19 cellular contexts compared by ENCODE assay signal in the genomic region with DNA sequence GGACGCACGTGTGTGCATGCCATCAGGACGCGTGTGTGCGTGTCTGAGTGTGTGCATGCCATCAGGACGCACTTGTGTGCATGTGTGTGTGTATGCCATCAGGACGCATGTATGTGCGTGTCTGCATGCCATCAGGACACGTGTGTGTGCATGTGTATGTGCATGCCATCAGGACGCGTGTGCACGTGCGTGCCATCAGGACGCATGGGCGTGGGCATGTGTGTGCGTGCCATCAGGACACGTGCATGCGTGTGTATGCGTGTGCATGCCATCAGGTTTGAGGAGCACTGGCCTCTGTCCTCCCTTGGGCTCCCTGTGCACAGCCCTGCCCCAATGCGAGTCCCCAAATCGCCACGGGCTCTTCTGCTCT. TPM values are rescaled to one million over a fixed set of nuclear protein-coding genes. Genes with fewer than 3 reads are reported as not detected.
DNase-seq lines count a peak whose midpoint lies in the region; ATAC-seq, FAIRE-seq and TF ChIP-seq lines count a peak whose summit lies in the region.
"Had no signal": no experiment of that assay in that cellular context is flagged by ENCODE, and none has a peak within 500 bp of the region (broad histone marks: within the 10 kb centered on the region; RNA-seq: fewer than 3 reads in every experiment).

No MANE protein-coding gene starts in this region.

- TF ChIP-seq CTCF in HepG2 (CRISPR knock-in tag; IDR thresholded peaks at IDR 0.05) (no peak), right lobe of liver (IDR thresholded peaks at IDR 0.05) (no peak), glutamatergic neuron (IDR thresholded peaks at IDR 0.05; ENCODE audit: partially characterized antibody, unreplicated experiment) (no peak)

- H3K36me3 ChIP-seq in HepG2 (replicated peaks in 1 of 2; ENCODE audit: control insufficient read depth in 1 of 2, insufficient read depth in 2 of 2, low read length in 2 of 2), result peaks cover 20 to 56% of the 10 kb centered on the region in 2 experiments; a peak in 4 of 5 replicates
- peaks cover 0 to 56% (median 16%) of the 10 kb centered on the region in 4 donors for H3K36me3 ChIP-seq in right lobe of liver

- H3K9me3 ChIP-seq in HepG2 (ENCODE audit: low read length), result no peaks in the 10 kb centered on the region
- H3K9me3 ChIP-seq in right lobe of liver, result no peaks in the 10 kb centered on the region
- H3K9me3 ChIP-seq: Caco-2, MG63 had no signal

- H3K27ac ChIP-seq in HepG2 (ENCODE audit: extremely low read length, insufficient read depth, low read length) (no peak overlapping the region), right lobe of liver (no peak overlapping the region)
- H3K27ac ChIP-seq: KMS-11 had no signal

- H3K4me3 Mint-ChIP-seq in glutamatergic neuron (ENCODE audit: unreplicated experiment), result no peak overlapping the region

- BruUV-seq in HepG2 (replicated peaks; lab: Mats Ljungman, UMichigan), result no TSS peak

- intact Hi-C loops in HepG2 (cut with micrococcal nuclease; ENCODE audit: unreplicated experiment), result no loop called here
- intact Hi-C loops in right lobe of liver (cut with DNase I), result no loop called here

- POLR2A ChIA-PET in HepG2 (lab: Yijun Ruan, JAX), result no interaction called here

- no peak for TF ChIP-seq RAD21 in HepG2 (CRISPR knock-in tag; IDR thresholded peaks at IDR 0.05)

- H3K4me1 ChIP-seq in HepG2 (ENCODE audit: insufficient read depth, low read length), result no peaks in the 10 kb centered on the region
- H3K4me1 ChIP-seq in right lobe of liver, result no peaks in the 10 kb centered on the region
- H3K4me1 ChIP-seq: Caco-2 had no signal

- H4K20me1 ChIP-seq in HepG2 (ENCODE audit: insufficient read depth, low read length), result no peaks in the 10 kb centered on the region

- no peak for DNase-seq in HepG2 (ENCODE audit: low spot score)
- DNase-seq in right lobe of liver, result no peak
- no peak for DNase-seq in glutamatergic neuron
- DNase-seq: Caco-2; DMS53; NCI-H1105; NCI-H1694 treated with DMSO at 0.1 percent for 48 hours; NCI-H345; NCI-H526 treated with DMSO at 0.1 percent for 48 hours; NK-92 treated with Interleukin-12 subunit alpha and Interleukin-12 subunit beta, amount 100 ng/mL, for 24 hours; OCI-M1 had no signal

- H3K27me3 ChIP-seq in HepG2 (ENCODE audit: control insufficient read depth in 1 of 2, insufficient read depth in 2 of 2, low read length in 2 of 2) (no peaks in the 10 kb centered on the region), right lobe of liver (no peaks in the 10 kb centered on the region)
- H3K27me3 ChIP-seq: MG63 had no signal

- peak overlapping the region; percentile 28 for H3K27ac Mint-ChIP-seq in glutamatergic neuron (ENCODE audit: unreplicated experiment)

- H3K4me1 Mint-ChIP-seq in glutamatergic neuron (ENCODE audit: low read depth, unreplicated experiment), result peaks cover 23% of the 10 kb centered on the region

- ATAC-seq in HepG2 (no peak), right lobe of liver (no peak), HG02884 (IDR thresholded peaks at IDR 0.05; ENCODE audit: unreplicated experiment) (no peak), HG03432 (IDR thresholded peaks at IDR 0.05; ENCODE audit: unreplicated experiment) (no peak)
- ATAC-seq in activated CD4-positive, CD25-positive, alpha-beta regulatory T cell treated with anti-CD3 and anti-CD28 coated beads, Interleukin-2, amount 50 U/mL, for 24 hours, result no peak
- ATAC-seq: HCT116 had no signal

- 98% methylated on average over 20 of the region's 22 CpGs for WGBS in HepG2 (ENCODE audit: low lambda C conversion rate)
- no CpG with 5 or more reads among the region's 22 CpGs for WGBS in right lobe of liver (ENCODE audit: insufficient coverage, low coverage, low lambda C conversion rate, missing lambda C conversion rate)

- H3K27me3 Mint-ChIP-seq in glutamatergic neuron (ENCODE audit: unreplicated experiment), result peaks cover 7% of the 10 kb centered on the region

- H3K36me3 Mint-ChIP-seq in glutamatergic neuron (ENCODE audit: unreplicated experiment), result no peaks in the 10 kb centered on the region

- no peak for FAIRE-seq in HepG2 (lab: Jason Lieb, UNC)

- TF ChIP-seq POLR2A in HepG2 (IDR thresholded peaks at IDR 0.05; ENCODE audit: insufficient read depth in 1 of 2, low read depth in 2 of 2, low read length in 2 of 2) (peak in 1 of 2 experiments; percentile 41; a peak in 1 of 4 replicates), right lobe of liver (IDR thresholded peaks at IDR 0.05) (no peak)

- no peak overlapping the region for H2AFZ ChIP-seq in HepG2 (ENCODE audit: low read length)

- no peaks in the 10 kb centered on the region for H3K79me2 ChIP-seq in HepG2 (ENCODE audit: insufficient read depth, low read length)

- no peak overlapping the region for H3K4me2 ChIP-seq in HepG2 (ENCODE audit: low read depth, low read length)
- H3K4me2 ChIP-seq: KMS-11 had no signal

- in situ Hi-C loops in HepG2 (cut with HindIII; ENCODE audit: extremely low pct_ligation_motif_present, low pct_unique_long_range_greater_than_20kb), result no loop called here

- no peak overlapping the region for H3K9ac ChIP-seq in HepG2 (ENCODE audit: insufficient read depth, low read depth, low read length)
- H3K9ac ChIP-seq: KMS-11 had no signal

- CTCF ChIA-PET in HepG2 (lab: Yijun Ruan, JAX; ENCODE audit: low intra/inter-chr PET ratio, low total read pairs), result no interaction called here

- peaks cover 11% of the 10 kb centered on the region for H3K9me3 Mint-ChIP-seq in glutamatergic neuron (ENCODE audit: unreplicated experiment)

- H3K4me3 ChIP-seq in HepG2 (replicated peaks in 1 of 3; ENCODE audit: insufficient read depth in 1 of 3, low read depth in 2 of 3, low read length in 3 of 3), result no peak overlapping the region
- H3K4me3 ChIP-seq in right lobe of liver, result no peak overlapping the region
- H3K4me3 ChIP-seq: MG63 had no signal

- TF ChIP-seq EP300 in HepG2 (IDR thresholded peaks at IDR 0.05; ENCODE audit: low read depth in 2 of 2, low read length in 2 of 2), result no peak
- TF ChIP-seq EP300 in HepG2 (CRISPR knock-in tag; IDR thresholded peaks at IDR 0.05; ENCODE audit: borderline replicate concordance), result no peak

RNA-seq across cellular contexts. Expression of a gene that starts 12.6 kb away (rescaled TPM):
- 0.29 and 0.64 TPM in 2 replicates for total RNA-seq in HepG2 (2016; rRNA removed; fragmentation: Illumina TruSeq; extraction: Trizol)
- total RNA-seq in HepG2 (2016; cell fraction: cytosol; rRNA removed; fragmentation: Illumina TruSeq; extraction: Trizol; ENCODE audit: low read depth), result 0.88 and 0.91 TPM in 2 replicates
- total RNA-seq in HepG2 (2016; cell fraction: insoluble cytoplasmic fraction; rRNA removed; fragmentation: Illumina TruSeq; extraction: Trizol), result 1.0 TPM in 1 of 2 replicates, not detected in the other
- 0.28 and 0.80 TPM in 2 replicates for total RNA-seq in HepG2 (2016; cell fraction: membrane; rRNA removed; fragmentation: Illumina TruSeq; extraction: Trizol)
- 0.87 TPM in 1 of 2 replicates, not detected in the other for total RNA-seq in HepG2 (2016; cell fraction: nucleus; rRNA removed; fragmentation: Illumina TruSeq; extraction: Trizol)
- 0.18 and 0.29 TPM in 2 replicates for polyA plus RNA-seq in HepG2 (2011; rRNA removed)
- polyA plus RNA-seq in HepG2 (2011; cell fraction: cytosol; rRNA removed), result 0.11 and 0.21 TPM in 2 replicates
- polyA plus RNA-seq in HepG2 (2011; cell fraction: nucleus; rRNA removed), result 4.1 and 5.2 TPM in 2 replicates
- polyA plus RNA-seq in HepG2 (2012), result 1.6 and 2.0 TPM in 2 replicates
- 0.28 and 0.32 TPM in 2 replicates for polyA plus RNA-seq in HepG2 (2016; cell fraction: cytosol; fragmentation: Illumina TruSeq; extraction: Trizol; ENCODE audit: low read depth)
- polyA plus RNA-seq in HepG2 (2016; cell fraction: insoluble cytoplasmic fraction; fragmentation: Illumina TruSeq; extraction: Trizol; ENCODE audit: low read depth), result not detected in 2 replicates
- polyA plus RNA-seq in HepG2 (2016; cell fraction: membrane; fragmentation: Illumina TruSeq; extraction: Trizol; ENCODE audit: low read depth), result not detected in 2 replicates
- 2.7 and 4.3 TPM in 2 replicates for polyA plus RNA-seq in HepG2 (2016; cell fraction: nucleus; fragmentation: Illumina TruSeq; extraction: Trizol; ENCODE audit: insufficient read depth, low read depth)
- 0.36 and 0.40 TPM in 2 replicates for polyA minus RNA-seq in HepG2 (2011; rRNA and poly(A)+ RNA removed; ENCODE audit: low replicate concordance)
- polyA minus RNA-seq in HepG2 (2011; cell fraction: cytosol; rRNA and poly(A)+ RNA removed), result not detected in 2 replicates
- not detected in 2 replicates for polyA minus RNA-seq in HepG2 (2011; cell fraction: nucleus; rRNA and poly(A)+ RNA removed)
- total RNA-seq in right lobe of liver, result 1 to 10 TPM in 4 of 6 experiments, under 1 TPM in 1, not detected in 1; 0.40 to 4.0 (median 1.1) TPM
- total RNA-seq in glutamatergic neuron (ENCODE audit: unreplicated experiment), result 9.1 TPM
- total RNA-seq: A172, SK-MEL-5 had no signal

RNA-seq across cellular contexts. Expression of a gene that starts 14.6 kb away (rescaled TPM):
- total RNA-seq in HepG2 (2016; rRNA removed; fragmentation: Illumina TruSeq; extraction: Trizol), result 22.1 and 29.4 TPM in 2 replicates
- total RNA-seq in HepG2 (2016; cell fraction: cytosol; rRNA removed; fragmentation: Illumina TruSeq; extraction: Trizol; ENCODE audit: low read depth), result 19.3 and 24.9 TPM in 2 replicates
- 21.8 and 31.9 TPM in 2 replicates for total RNA-seq in HepG2 (2016; cell fraction: insoluble cytoplasmic fraction; rRNA removed; fragmentation: Illumina TruSeq; extraction: Trizol)
- 32.2 and 38.5 TPM in 2 replicates for total RNA-seq in HepG2 (2016; cell fraction: membrane; rRNA removed; fragmentation: Illumina TruSeq; extraction: Trizol)
- 23.9 and 27.0 TPM in 2 replicates for total RNA-seq in HepG2 (2016; cell fraction: nucleus; rRNA removed; fragmentation: Illumina TruSeq; extraction: Trizol)
- polyA plus RNA-seq in HepG2 (2011; rRNA removed), result 25.4 and 28.8 TPM in 2 replicates
- 25.8 and 32.1 TPM in 2 replicates for polyA plus RNA-seq in HepG2 (2011; cell fraction: cytosol; rRNA removed)
- polyA plus RNA-seq in HepG2 (2011; cell fraction: nucleus; rRNA removed), result 48.5 and 56.3 TPM in 2 replicates
- polyA plus RNA-seq in HepG2 (2012), result 31.0 and 32.3 TPM in 2 replicates
- 26.4 and 36.1 TPM in 2 replicates for polyA plus RNA-seq in HepG2 (2016; cell fraction: cytosol; fragmentation: Illumina TruSeq; extraction: Trizol; ENCODE audit: low read depth)
- polyA plus RNA-seq in HepG2 (2016; cell fraction: insoluble cytoplasmic fraction; fragmentation: Illumina TruSeq; extraction: Trizol; ENCODE audit: low read depth), result 38.0 and 48.6 TPM in 2 replicates
- polyA plus RNA-seq in HepG2 (2016; cell fraction: membrane; fragmentation: Illumina TruSeq; extraction: Trizol; ENCODE audit: low read depth), result 40.9 and 46.8 TPM in 2 replicates
- polyA plus RNA-seq in HepG2 (2016; cell fraction: nucleus; fragmentation: Illumina TruSeq; extraction: Trizol; ENCODE audit: insufficient read depth, low read depth), result 70.6 and 77.2 TPM in 2 replicates
- 19.8 and 25.0 TPM in 2 replicates for polyA minus RNA-seq in HepG2 (2011; rRNA and poly(A)+ RNA removed; ENCODE audit: low replicate concordance)
- 15.5 and 16.0 TPM in 2 replicates for polyA minus RNA-seq in HepG2 (2011; cell fraction: cytosol; rRNA and poly(A)+ RNA removed)
- 18.6 and 26.4 TPM in 2 replicates for polyA minus RNA-seq in HepG2 (2011; cell fraction: nucleus; rRNA and poly(A)+ RNA removed)
- 10 to 100 TPM; 25.5 to 30.6 (median 26.9) TPM for total RNA-seq in right lobe of liver
- 88.1 TPM for total RNA-seq in glutamatergic neuron (ENCODE audit: unreplicated experiment)

RNA-seq across cellular contexts. Expression of a gene that starts 21.1 kb away (rescaled TPM):
- 0.93 and 2.6 TPM in 2 replicates for total RNA-seq in HepG2 (2016; rRNA removed; fragmentation: Illumina TruSeq; extraction: Trizol)
- 1.3 and 1.5 TPM in 2 replicates for total RNA-seq in HepG2 (2016; cell fraction: cytosol; rRNA removed; fragmentation: Illumina TruSeq; extraction: Trizol; ENCODE audit: low read depth)
- 0.73 and 3.1 TPM in 2 replicates for total RNA-seq in HepG2 (2016; cell fraction: insoluble cytoplasmic fraction; rRNA removed; fragmentation: Illumina TruSeq; extraction: Trizol)
- total RNA-seq in HepG2 (2016; cell fraction: membrane; rRNA removed; fragmentation: Illumina TruSeq; extraction: Trizol), result 1.5 and 1.9 TPM in 2 replicates
- 3.1 and 3.8 TPM in 2 replicates for total RNA-seq in HepG2 (2016; cell fraction: nucleus; rRNA removed; fragmentation: Illumina TruSeq; extraction: Trizol)
- 2.3 and 4.7 TPM in 2 replicates for polyA plus RNA-seq in HepG2 (2011; rRNA removed)
- polyA plus RNA-seq in HepG2 (2011; cell fraction: cytosol; rRNA removed), result 0.92 and 1.7 TPM in 2 replicates
- 68.0 and 74.7 TPM in 2 replicates for polyA plus RNA-seq in HepG2 (2011; cell fraction: nucleus; rRNA removed)
- 1.8 and 2.2 TPM in 2 replicates for polyA plus RNA-seq in HepG2 (2012)
- polyA plus RNA-seq in HepG2 (2016; cell fraction: cytosol; fragmentation: Illumina TruSeq; extraction: Trizol; ENCODE audit: low read depth), result 1.1 and 1.2 TPM in 2 replicates
- polyA plus RNA-seq in HepG2 (2016; cell fraction: insoluble cytoplasmic fraction; fragmentation: Illumina TruSeq; extraction: Trizol; ENCODE audit: low read depth), result 0.84 and 1.3 TPM in 2 replicates
- 0.98 and 1.3 TPM in 2 replicates for polyA plus RNA-seq in HepG2 (2016; cell fraction: membrane; fragmentation: Illumina TruSeq; extraction: Trizol; ENCODE audit: low read depth)
- polyA plus RNA-seq in HepG2 (2016; cell fraction: nucleus; fragmentation: Illumina TruSeq; extraction: Trizol; ENCODE audit: insufficient read depth, low read depth), result 12.7 and 13.3 TPM in 2 replicates
- 0.30 and 1.8 TPM in 2 replicates for polyA minus RNA-seq in HepG2 (2011; rRNA and poly(A)+ RNA removed; ENCODE audit: low replicate concordance)
- polyA minus RNA-seq in HepG2 (2011; cell fraction: cytosol; rRNA and poly(A)+ RNA removed), result 0.59 and 1.4 TPM in 2 replicates
- polyA minus RNA-seq in HepG2 (2011; cell fraction: nucleus; rRNA and poly(A)+ RNA removed), result 1.9 and 2.9 TPM in 2 replicates
- 1 to 10 TPM; 1.7 to 6.2 (median 3.4) TPM for total RNA-seq in right lobe of liver
- 8.4 TPM for total RNA-seq in glutamatergic neuron (ENCODE audit: unreplicated experiment)

RNA-seq across cellular contexts. Expression of a gene that starts 27.1 kb away (rescaled TPM):
- total RNA-seq in HepG2 (2016; rRNA removed; fragmentation: Illumina TruSeq; extraction: Trizol) (9.2 and 14.2 TPM in 2 replicates), right lobe of liver (10 to 100 TPM in 2 of 6 experiments, 1 to 10 TPM in 4; 6.3 to 14.3 (median 7.8) TPM), glutamatergic neuron (ENCODE audit: unreplicated experiment) (30.0 TPM)
- 6.4 and 7.6 TPM in 2 replicates for total RNA-seq in HepG2 (2016; cell fraction: cytosol; rRNA removed; fragmentation: Illumina TruSeq; extraction: Trizol; ENCODE audit: low read depth)
- total RNA-seq in HepG2 (2016; cell fraction: insoluble cytoplasmic fraction; rRNA removed; fragmentation: Illumina TruSeq; extraction: Trizol), result 8.3 and 13.0 TPM in 2 replicates
- total RNA-seq in HepG2 (2016; cell fraction: membrane; rRNA removed; fragmentation: Illumina TruSeq; extraction: Trizol), result 13.3 and 15.5 TPM in 2 replicates
- total RNA-seq in HepG2 (2016; cell fraction: nucleus; rRNA removed; fragmentation: Illumina TruSeq; extraction: Trizol), result 9.0 and 10.2 TPM in 2 replicates
- polyA plus RNA-seq in HepG2 (2011; rRNA removed), result 3.9 and 5.8 TPM in 2 replicates
- 6.9 and 8.0 TPM in 2 replicates for polyA plus RNA-seq in HepG2 (2011; cell fraction: cytosol; rRNA removed)
- 5.4 and 5.5 TPM in 2 replicates for polyA plus RNA-seq in HepG2 (2011; cell fraction: nucleus; rRNA removed)
- polyA plus RNA-seq in HepG2 (2012), result 8.3 and 10.4 TPM in 2 replicates
- 7.6 and 8.3 TPM in 2 replicates for polyA plus RNA-seq in HepG2 (2016; cell fraction: cytosol; fragmentation: Illumina TruSeq; extraction: Trizol; ENCODE audit: low read depth)
- 9.7 and 10.2 TPM in 2 replicates for polyA plus RNA-seq in HepG2 (2016; cell fraction: insoluble cytoplasmic fraction; fragmentation: Illumina TruSeq; extraction: Trizol; ENCODE audit: low read depth)
- 12.7 and 13.5 TPM in 2 replicates for polyA plus RNA-seq in HepG2 (2016; cell fraction: membrane; fragmentation: Illumina TruSeq; extraction: Trizol; ENCODE audit: low read depth)
- 13.7 and 17.1 TPM in 2 replicates for polyA plus RNA-seq in HepG2 (2016; cell fraction: nucleus; fragmentation: Illumina TruSeq; extraction: Trizol; ENCODE audit: insufficient read depth, low read depth)
- polyA minus RNA-seq in HepG2 (2011; rRNA and poly(A)+ RNA removed; ENCODE audit: low replicate concordance), result 7.2 and 12.5 TPM in 2 replicates
- 3.8 and 5.0 TPM in 2 replicates for polyA minus RNA-seq in HepG2 (2011; cell fraction: cytosol; rRNA and poly(A)+ RNA removed)
- 7.8 and 8.1 TPM in 2 replicates for polyA minus RNA-seq in HepG2 (2011; cell fraction: nucleus; rRNA and poly(A)+ RNA removed)

RNA-seq across cellular contexts. Expression of a gene that starts 27.3 kb away (rescaled TPM):
- 45.3 and 107 TPM in 2 replicates for total RNA-seq in HepG2 (2016; rRNA removed; fragmentation: Illumina TruSeq; extraction: Trizol)
- total RNA-seq in HepG2 (2016; cell fraction: cytosol; rRNA removed; fragmentation: Illumina TruSeq; extraction: Trizol; ENCODE audit: low read depth), result 39.1 and 57.0 TPM in 2 replicates
- 40.3 and 115 TPM in 2 replicates for total RNA-seq in HepG2 (2016; cell fraction: insoluble cytoplasmic fraction; rRNA removed; fragmentation: Illumina TruSeq; extraction: Trizol)
- total RNA-seq in HepG2 (2016; cell fraction: membrane; rRNA removed; fragmentation: Illumina TruSeq; extraction: Trizol), result 58.4 and 92.5 TPM in 2 replicates
- total RNA-seq in HepG2 (2016; cell fraction: nucleus; rRNA removed; fragmentation: Illumina TruSeq; extraction: Trizol), result 75.1 and 80.9 TPM in 2 replicates
- 80.8 and 99.6 TPM in 2 replicates for polyA plus RNA-seq in HepG2 (2011; rRNA removed)
- polyA plus RNA-seq in HepG2 (2011; cell fraction: cytosol; rRNA removed), result 96.4 and 116 TPM in 2 replicates
- 152 and 158 TPM in 2 replicates for polyA plus RNA-seq in HepG2 (2011; cell fraction: nucleus; rRNA removed)
- polyA plus RNA-seq in HepG2 (2012), result 87.3 and 109 TPM in 2 replicates
- 40.0 and 62.7 TPM in 2 replicates for polyA plus RNA-seq in HepG2 (2016; cell fraction: cytosol; fragmentation: Illumina TruSeq; extraction: Trizol; ENCODE audit: low read depth)
- 61.8 and 64.5 TPM in 2 replicates for polyA plus RNA-seq in HepG2 (2016; cell fraction: insoluble cytoplasmic fraction; fragmentation: Illumina TruSeq; extraction: Trizol; ENCODE audit: low read depth)
- polyA plus RNA-seq in HepG2 (2016; cell fraction: membrane; fragmentation: Illumina TruSeq; extraction: Trizol; ENCODE audit: low read depth), result 59.1 and 86.8 TPM in 2 replicates
- 181 and 198 TPM in 2 replicates for polyA plus RNA-seq in HepG2 (2016; cell fraction: nucleus; fragmentation: Illumina TruSeq; extraction: Trizol; ENCODE audit: insufficient read depth, low read depth)
- 30.8 and 94.7 TPM in 2 replicates for polyA minus RNA-seq in HepG2 (2011; rRNA and poly(A)+ RNA removed; ENCODE audit: low replicate concordance)
- 43.9 and 48.3 TPM in 2 replicates for polyA minus RNA-seq in HepG2 (2011; cell fraction: cytosol; rRNA and poly(A)+ RNA removed)
- polyA minus RNA-seq in HepG2 (2011; cell fraction: nucleus; rRNA and poly(A)+ RNA removed), result 48.9 and 53.8 TPM in 2 replicates
- total RNA-seq in right lobe of liver, result 100 to 1,000 TPM; 112 to 148 (median 142) TPM
- total RNA-seq in glutamatergic neuron (ENCODE audit: unreplicated experiment), result 89.2 TPM
